In the genomic region with DNA sequence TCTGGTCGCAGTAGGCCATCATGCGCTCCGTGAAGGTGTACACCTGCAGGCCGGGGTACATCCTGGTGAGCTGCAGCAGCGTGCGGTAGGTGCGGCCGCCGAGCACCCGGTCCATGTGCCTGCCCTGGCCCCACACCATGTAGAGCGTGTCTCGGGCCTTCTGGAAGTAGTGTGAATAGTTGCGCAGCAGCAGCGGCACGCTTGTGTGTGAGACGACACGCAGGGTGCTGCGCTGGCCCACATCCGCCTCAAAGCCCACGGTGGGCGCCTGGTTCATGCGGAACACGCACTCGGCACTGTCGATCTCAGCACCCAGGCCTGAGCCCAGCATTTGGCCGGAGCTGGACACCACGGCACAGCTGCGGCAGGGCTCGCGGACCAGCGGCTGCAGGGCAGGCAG, we compare ENCODE assay signal across 1 cellular context.
TF ChIP-seq lines count a peak whose summit lies in the region.

No MANE protein-coding gene starts in this region.

TF ChIP-seq in SK-N-SH, 30 proteins besides CTCF, POLR2A, EP300 and RAD21:
- TF ChIP-seq MEF2A (IDR thresholded peaks at IDR 0.05; ENCODE audit: borderline replicate concordance, low read depth) (no peak), SIN3A (IDR thresholded peaks at IDR 0.05; ENCODE audit: borderline replicate concordance, low read depth, low read length) (no peak), FOXJ3 (CRISPR knock-in tag; IDR thresholded peaks at IDR 0.05) (no peak), SMC3 (IDR thresholded peaks at IDR 0.05; ENCODE audit: low read depth, low read length) (no peak), TCF12 (IDR thresholded peaks at IDR 0.05) (no peak), RXRA (IDR thresholded peaks at IDR 0.05; ENCODE audit: borderline replicate concordance, low read depth) (no peak)
- TF ChIP-seq, protein P1, sequence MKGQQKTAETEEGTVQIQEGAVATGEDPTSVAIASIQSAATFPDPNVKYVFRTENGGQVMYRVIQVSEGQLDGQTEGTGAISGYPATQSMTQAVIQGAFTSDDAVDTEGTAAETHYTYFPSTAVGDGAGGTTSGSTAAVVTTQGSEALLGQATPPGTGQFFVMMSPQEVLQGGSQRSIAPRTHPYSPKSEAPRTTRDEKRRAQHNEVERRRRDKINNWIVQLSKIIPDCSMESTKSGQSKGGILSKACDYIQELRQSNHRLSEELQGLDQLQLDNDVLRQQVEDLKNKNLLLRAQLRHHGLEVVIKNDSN (IDR thresholded peaks at IDR 0.05; ENCODE audit: borderline replicate concordance, low read depth), result no peak
